ENCODE assay signal across 8 cellular contexts in the genomic region with DNA sequence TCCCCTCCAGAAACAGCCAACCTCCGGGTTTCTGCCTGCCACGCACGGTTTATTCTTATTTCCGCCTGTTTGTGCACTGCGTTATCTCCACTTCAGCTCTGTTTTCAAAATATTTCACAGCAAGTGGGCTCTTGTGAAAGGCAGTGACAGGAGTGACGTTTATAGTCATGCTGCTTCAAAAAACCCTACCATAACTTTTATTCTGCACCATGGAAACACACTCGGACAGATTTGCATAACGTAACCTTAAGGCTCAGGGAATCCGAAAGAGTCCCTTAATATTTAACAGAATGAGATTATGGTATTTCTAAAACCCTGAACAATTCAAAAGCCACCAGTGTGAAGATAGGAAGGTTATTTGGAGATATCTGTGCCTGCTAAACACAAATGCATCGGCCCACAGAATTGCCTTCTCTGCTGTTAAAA. TPM values are rescaled to one million over a fixed set of nuclear protein-coding genes. Genes with fewer than 3 reads are reported as not detected.
DNase-seq lines count a peak whose midpoint lies in the region; ATAC-seq and TF ChIP-seq lines count a peak whose summit lies in the region.

No MANE protein-coding gene starts in this region.

- TF ChIP-seq CTCF in GM12875 (IDR thresholded peaks at IDR 0.05; ENCODE audit: borderline replicate concordance, insufficient read depth, low read depth, low read length), result no peak
- no peak for TF ChIP-seq CTCF in hepatocyte (IDR thresholded peaks at IDR 0.05; ENCODE audit: poor library complexity)
- no peak for TF ChIP-seq CTCF in lower leg skin (IDR thresholded peaks at IDR 0.05)

- H3K27ac Mint-ChIP-seq in activated T-helper 17 cell treated with anti-CD3 and anti-CD28 coated beads, Interleukin-2, amount 50 U/mL, for 72 hours, result peak overlapping the region; percentile 98
- peak overlapping the region; percentile 100 for H3K27ac Mint-ChIP-seq in stimulated activated naive B cell treated with anti-CD40 and anti-IgM and Interleukin-4, amounts not matched to agents 10 μg/mL and 1 μg/mL and 100 μg/mL, for 72 hours

- H3K4me2 ChIP-seq in hepatocyte, result peak overlapping the region; percentile 78

- H3K9me3 Mint-ChIP-seq in activated T-helper 17 cell treated with anti-CD3 and anti-CD28 coated beads, Interleukin-2, amount 50 U/mL, for 72 hours, result no peaks in the 10 kb centered on the region
- peaks cover 1 to 5% of the 10 kb centered on the region in 2 donors for H3K9me3 Mint-ChIP-seq in stimulated activated naive B cell treated with anti-CD40 and anti-IgM and Interleukin-4, amounts not matched to agents 10 μg/mL and 1 μg/mL and 100 μg/mL, for 72 hours

- no peaks in the 10 kb centered on the region for H4K20me1 ChIP-seq in hepatocyte (ENCODE audit: insufficient read depth, poor library complexity, severe bottlenecking)

- peaks cover 13% of the 10 kb centered on the region for H3K4me1 ChIP-seq in hepatocyte (ENCODE audit: insufficient read depth)

- peak overlapping the region; percentile 94 for H3K4me3 Mint-ChIP-seq in activated T-helper 17 cell treated with anti-CD3 and anti-CD28 coated beads, Interleukin-2, amount 50 U/mL, for 72 hours
- H3K4me3 Mint-ChIP-seq in stimulated activated naive B cell treated with anti-CD40 and anti-IgM and Interleukin-4, amounts not matched to agents 10 μg/mL and 1 μg/mL and 100 μg/mL, for 72 hours, result peak overlapping the region; percentile 92 to 100

- DNase-seq in HuH-7 (ENCODE audit: low spot score) (peak; percentile 30), hepatocyte (ENCODE audit: low spot score) (peak; percentile 47), left lobe of liver (ENCODE audit: low spot score) (no peak), lower leg skin (ENCODE audit: low spot score in 2 of 2) (no peak)
- DNase-seq in stimulated activated naive B cell treated with anti-CD40 and anti-IgM and Interleukin-4, amounts not matched to agents 10 μg/mL and 1 μg/mL and 100 μg/mL, for 72 hours, result peak; percentile 57

- no peaks in the 10 kb centered on the region for H3K9me2 ChIP-seq in hepatocyte (replicated peaks; ENCODE audit: insufficient read depth)

- H3K36me3 ChIP-seq in hepatocyte (replicated peaks; ENCODE audit: insufficient read depth, low read depth), result no peaks in the 10 kb centered on the region

- peak overlapping the region; percentile 97 for H3K27ac ChIP-seq in hepatocyte

- peaks cover 44% of the 10 kb centered on the region for H3K36me3 Mint-ChIP-seq in activated T-helper 17 cell treated with anti-CD3 and anti-CD28 coated beads, Interleukin-2, amount 50 U/mL, for 72 hours (ENCODE audit: low read depth)
- peaks cover 9 to 11% of the 10 kb centered on the region in 2 donors for H3K36me3 Mint-ChIP-seq in stimulated activated naive B cell treated with anti-CD40 and anti-IgM and Interleukin-4, amounts not matched to agents 10 μg/mL and 1 μg/mL and 100 μg/mL, for 72 hours

- ATAC-seq in GM21515 (IDR thresholded peaks at IDR 0.05; ENCODE audit: unreplicated experiment), result peak; percentile 32
- ATAC-seq in activated T-helper 17 cell treated with anti-CD3 and anti-CD28 coated beads, Interleukin-2, amount 50 U/mL, for 72 hours (replicated peaks), result peak; percentile 21
- peak; percentile 47 to 50 for ATAC-seq in stimulated activated naive B cell treated with anti-CD40 and anti-IgM and Interleukin-4, amounts not matched to agents 10 μg/mL and 1 μg/mL and 100 μg/mL, for 72 hours (replicated peaks)
- ATAC-seq in left lobe of liver, result no peak

- intact Hi-C loops in lower leg skin (cut with DNase I; ENCODE audit: low total_unique reads), result no loop called here

- no peaks in the 10 kb centered on the region for H3K9me3 ChIP-seq in hepatocyte (ENCODE audit: low read depth)

- no peaks in the 10 kb centered on the region for H3K27me3 Mint-ChIP-seq in activated T-helper 17 cell treated with anti-CD3 and anti-CD28 coated beads, Interleukin-2, amount 50 U/mL, for 72 hours
- no peaks in the 10 kb centered on the region for H3K27me3 Mint-ChIP-seq in stimulated activated naive B cell treated with anti-CD40 and anti-IgM and Interleukin-4, amounts not matched to agents 10 μg/mL and 1 μg/mL and 100 μg/mL, for 72 hours

- peaks cover 40% of the 10 kb centered on the region for H3K4me1 Mint-ChIP-seq in activated T-helper 17 cell treated with anti-CD3 and anti-CD28 coated beads, Interleukin-2, amount 50 U/mL, for 72 hours
- peaks cover 45 to 72% of the 10 kb centered on the region in 2 donors for H3K4me1 Mint-ChIP-seq in stimulated activated naive B cell treated with anti-CD40 and anti-IgM and Interleukin-4, amounts not matched to agents 10 μg/mL and 1 μg/mL and 100 μg/mL, for 72 hours

- 37% methylated on average over 10 of the region's 10 CpGs for WGBS in hepatocyte (ENCODE audit: low lambda C conversion rate, missing lambda C conversion rate)
- 25 to 32% methylated on average over 10 of the region's 10 CpGs for WGBS in lower leg skin, 2 donors

- peak overlapping the region; percentile 27 for H2AFZ ChIP-seq in hepatocyte

- no peaks in the 10 kb centered on the region for H3K27me3 ChIP-seq in hepatocyte

- peaks cover 41% of the 10 kb centered on the region for H3K79me2 ChIP-seq in hepatocyte

- TF ChIP-seq POLR2A in lower leg skin (IDR thresholded peaks at IDR 0.05), result no peak

- H3K4me3 ChIP-seq in GM12875 (ENCODE audit: low read depth, low read length), result peak overlapping the region; percentile 55
- peak overlapping the region; percentile 3 for H3K4me3 ChIP-seq in hepatocyte
- no peak overlapping the region for H3K4me3 ChIP-seq in lower leg skin (ENCODE audit: low read depth, poor library complexity, severe bottlenecking)

RNA-seq across cellular contexts. Expression of a gene that starts 0.8 kb away (rescaled TPM):
- total RNA-seq in activated T-helper 17 cell treated with anti-CD3 and anti-CD28 coated beads, Interleukin-2, amount 50 U/mL, for 72 hours, result 10 to 100 TPM; 16.1 to 18.0 TPM
- total RNA-seq in hepatocyte (24.2 and 27.3 TPM in 2 replicates), left lobe of liver (8.0 TPM), lower leg skin (10 to 100 TPM; 26.2 to 32.7 (median 30.9) TPM)
- polyA plus RNA-seq in hepatocyte, result 14.0 and 14.6 TPM in 2 replicates

RNA-seq across cellular contexts. Expression of a gene that starts 58.9 kb away (rescaled TPM):
- not detected for total RNA-seq in activated T-helper 17 cell treated with anti-CD3 and anti-CD28 coated beads, Interleukin-2, amount 50 U/mL, for 72 hours
- total RNA-seq in hepatocyte (0.16 and 0.60 TPM in 2 replicates), left lobe of liver (not detected), lower leg skin (under 1 TPM in 2 of 4 donors, not detected in 2; 0.16 to 0.86 TPM)
- polyA plus RNA-seq in hepatocyte, result 0.55 and 1.1 TPM in 2 replicates

Comparison
In these comparisons a context has a peak if more than half of its experiments do, and no peak if none do; other contexts are left out.
1. DNase-seq: peak in HuH-7 (single experiment), hepatocyte (single experiment) and stimulated activated naive B cell treated with anti-CD40 and anti-IgM and Interleukin-4, amounts not matched to agents 10 μg/mL and 1 μg/mL and 100 μg/mL, for 72 hours (single experiment); none in left lobe of liver (single experiment) and lower leg skin (0 of 2).